18 cellular contexts compared by ENCODE assay signal in the genomic region with DNA sequence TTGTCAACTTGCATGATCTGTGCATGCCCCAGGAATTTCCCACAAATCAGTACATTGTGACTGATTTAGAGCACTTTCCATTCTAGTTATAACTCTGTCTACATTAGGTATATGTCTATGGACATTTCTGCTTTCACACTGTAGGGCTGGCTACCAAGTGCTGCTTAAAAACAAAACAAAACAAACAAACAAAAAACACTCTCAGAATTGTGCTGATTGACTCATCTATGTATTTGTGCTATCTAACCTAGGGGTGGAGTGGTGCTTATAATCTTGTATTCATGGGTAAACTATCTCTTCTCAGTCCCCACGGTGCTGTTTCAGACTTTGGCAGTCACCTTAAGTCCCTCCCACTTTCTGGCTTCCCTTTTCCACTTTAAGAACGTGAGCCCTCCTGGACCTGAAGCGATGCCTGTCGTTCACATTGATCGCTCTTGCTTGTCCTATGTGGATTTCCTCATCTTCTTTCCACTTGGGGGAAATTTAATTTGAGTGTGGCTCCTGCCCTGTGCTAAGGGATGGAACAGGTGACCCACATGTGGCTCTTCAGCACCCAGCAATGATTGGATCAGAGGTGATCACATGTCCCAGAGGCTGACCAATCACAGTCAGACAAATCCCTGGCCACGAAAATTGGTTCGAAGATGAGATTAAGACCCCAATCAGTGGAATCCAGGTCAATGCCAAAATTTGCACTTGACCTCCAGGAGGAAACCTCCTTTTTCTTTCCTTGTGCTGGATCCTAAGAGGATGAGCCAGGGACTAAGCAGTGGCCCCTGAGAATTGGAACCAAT. TPM values are rescaled to one million over a fixed set of nuclear protein-coding genes. Genes with fewer than 3 reads are reported as not detected.
DNase-seq lines count a peak whose midpoint lies in the region; ATAC-seq and TF ChIP-seq lines count a peak whose summit lies in the region.
"Had no signal": no experiment of that assay in that cellular context is flagged by ENCODE, and none has a peak within 500 bp of the region (broad histone marks: within the 10 kb centered on the region; RNA-seq: fewer than 3 reads in every experiment).

No MANE protein-coding gene starts in this region.

- no peak overlapping the region for H3K4me3 Mint-ChIP-seq in CD14-positive monocyte
- H3K4me3 Mint-ChIP-seq: activated naive CD4-positive, alpha-beta T cell treated with anti-CD3 and anti-CD28 coated beads, Interleukin-2, amount 10 ng/mL, durations not matched to agents 7 days and 5 days; T-helper 1 cell treated with Interleukin-12 subunit alpha and Interleukin-12 subunit beta and Interleukin-4 antibody, amounts not matched to agents 30 μg/mL and 1 μg/mL, for 36 hours had no signal

- H3K27me3 Mint-ChIP-seq in CD14-positive monocyte (ENCODE audit: low read depth in 3 of 3): peaks cover 9 to 16% (median 13%) of the 10 kb centered on the region in 3 donors

- peaks cover 0 to 12% (median 4%) of the 10 kb centered on the region in 7 donors for H3K9me3 Mint-ChIP-seq in CD14-positive monocyte
- H3K9me3 Mint-ChIP-seq: activated naive CD4-positive, alpha-beta T cell treated with anti-CD3 and anti-CD28 coated beads, Interleukin-2, amount 10 ng/mL, durations not matched to agents 7 days and 5 days; T-helper 1 cell treated with Interleukin-12 subunit alpha and Interleukin-12 subunit beta and Interleukin-4 antibody, amounts not matched to agents 30 μg/mL and 1 μg/mL, for 36 hours had no signal

- H3K27ac ChIP-seq in dorsolateral prefrontal cortex: peak overlapping the region in 35 of 59 donors; percentile 2 to 97 (median 73)
- H3K27ac ChIP-seq: heart right ventricle, RWPE1, upper lobe of left lung had no signal

- peak; percentile 75 for ATAC-seq in GM18519 (IDR thresholded peaks at IDR 0.05; ENCODE audit: low FRiP score, unreplicated experiment)
- peak; percentile 75 for ATAC-seq in GM21576 (IDR thresholded peaks at IDR 0.05; ENCODE audit: unreplicated experiment)
- ATAC-seq in HG03103 (IDR thresholded peaks at IDR 0.05; ENCODE audit: low read depth, unreplicated experiment): peak; percentile 65
- no peak for ATAC-seq in left colon
- ATAC-seq: heart right ventricle, sciatic nerve had no signal

- H3K4me1 Mint-ChIP-seq in CD14-positive monocyte: no peaks in the 10 kb centered on the region
- H3K4me1 Mint-ChIP-seq: activated naive CD4-positive, alpha-beta T cell treated with anti-CD3 and anti-CD28 coated beads, Interleukin-2, amount 10 ng/mL, durations not matched to agents 7 days and 5 days had no signal

- H3K36me3 Mint-ChIP-seq in CD14-positive monocyte: no peaks in the 10 kb centered on the region
- H3K36me3 Mint-ChIP-seq: activated naive CD4-positive, alpha-beta T cell treated with anti-CD3 and anti-CD28 coated beads, Interleukin-2, amount 10 ng/mL, durations not matched to agents 7 days and 5 days had no signal

- intact Hi-C loops in dorsolateral prefrontal cortex (cut with DNase I): no loop called here
- intact Hi-C loops in left colon (cut with DNase I, micrococcal nuclease): no loop called here
- intact Hi-C loops in CD14-positive monocyte (cut with micrococcal nuclease): no loop called here

- no peak overlapping the region for H3K27ac Mint-ChIP-seq in CD14-positive monocyte
- H3K27ac Mint-ChIP-seq: activated naive CD4-positive, alpha-beta T cell treated with anti-CD3 and anti-CD28 coated beads, Interleukin-2, amount 10 ng/mL, durations not matched to agents 7 days and 5 days had no signal

- in situ Hi-C loops in GM13976 (cut with MboI; ENCODE audit: low sequenced_read_pairs, unreplicated experiment): no loop called here

- no peak overlapping the region for H3K4me3 ChIP-seq in dorsolateral prefrontal cortex
- H3K4me3 ChIP-seq: heart right ventricle, upper lobe of left lung had no signal

- H3K27me3 ChIP-seq in dorsolateral prefrontal cortex: no peaks in the 10 kb centered on the region
- H3K27me3 ChIP-seq: upper lobe of left lung had no signal

- DNase-seq in dorsolateral prefrontal cortex (no peak), NCI-H526 treated with DMSO at 0.1 percent for 48 hours (lab: John Stamatoyannopoulos, UW) (no peak), GM13976 (ENCODE audit: low spot score) (no peak), left colon (no peak), CD14-positive monocyte (ENCODE audit: low spot score) (no peak)
- DNase-seq: activated CD8-positive, alpha-beta memory T cell treated with anti-CD3 and anti-CD28 coated beads, Interleukin-2, amount 50 U/mL, for 48 hours; activated naive CD4-positive, alpha-beta T cell treated with anti-CD3 and anti-CD28 coated beads, Interleukin-2, amount 10 ng/mL, durations not matched to agents 7 days and 5 days; Calu3; heart right ventricle; nucleus accumbens; stimulated activated CD4-positive, alpha-beta T cell treated with anti-CD3 and anti-CD28 coated beads, Interleukin-2, amount 100 ng/mL, for 48 hours; upper lobe of left lung had no signal

- TF ChIP-seq CTCF in dorsolateral prefrontal cortex (IDR thresholded peaks at IDR 0.05 in 54 of 56, conservative IDR thresholded peaks at IDR 0.05 in 2 of 56; ENCODE audit: low read depth in 1 of 56, partially characterized antibody in 56 of 56) (no peak), GM13976 (IDR thresholded peaks at IDR 0.05; ENCODE audit: borderline replicate concordance, control extremely low read depth, extremely low read depth, insufficient read depth, missing control alignments) (no peak), CD14-positive monocyte (IDR thresholded peaks at IDR 0.05) (no peak)

RNA-seq across cellular contexts. Expression of gene AMER2, which starts 23.9 kb away (rescaled TPM):
- total RNA-seq in dorsolateral prefrontal cortex (100 to 1,000 TPM in 86 of 120 experiments, 10 to 100 TPM in 34; 44.5 to 389 (median 125) TPM), left colon (under 1 TPM in 1 of 2 donors, not detected in 1; 0.08 TPM)
- polyA plus RNA-seq in CD14-positive monocyte: not detected
- total RNA-seq: Calu3, heart right ventricle had no signal
- polyA plus RNA-seq: heart right ventricle had no signal

RNA-seq across cellular contexts. Expression of gene PABPC3, which starts 52.3 kb away (rescaled TPM):
- total RNA-seq in dorsolateral prefrontal cortex (under 1 TPM in 109 of 120 experiments, not detected in 11; 0.13 to 0.88 (median 0.33) TPM), left colon (under 1 TPM; 0.28 to 0.34 TPM)
- polyA plus RNA-seq in CD14-positive monocyte: under 1 TPM; 0.04 to 0.08 TPM

Comparison
In these comparisons a context has a peak if more than half of its experiments do, and no peak if none do; other contexts are left out.
1. RNA of gene AMER2, which starts 23.9 kb away (total RNA-seq): 44.5 to 389 TPM in dorsolateral prefrontal cortex; 0.08 TPM in left colon; every median in the first group is over 10 times any median in the second.